In genomic region chr2:205792908-205793307, GRCh38 we compare ENCODE assay signal across 16 cellular contexts.
"Had no signal": no experiment of that assay in that cellular context is flagged by ENCODE, and none has a peak within 500 bp of the region (broad histone marks: within the 10 kb centered on the region; RNA-seq: fewer than 3 reads in every experiment).

No MANE protein-coding gene starts in this region.

- H3K4me3 ChIP-seq: lung, right atrium auricular region, thoracic aorta had no signal

- ATAC-seq: left cardiac atrium; stimulated activated naive CD8-positive, alpha-beta T cell treated with anti-CD3 and anti-CD28 coated beads, Interleukin-15, amount 100 ng/mL, for 72 hours had no signal

- H3K4me1 ChIP-seq: right atrium auricular region had no signal

- H3K36me3 ChIP-seq: right atrium auricular region had no signal

- FAIRE-seq: bronchial epithelial cell, islet of Langerhans, small intestine had no signal

- H3K27ac ChIP-seq: right atrium auricular region, thoracic aorta had no signal

- H3K9me3 ChIP-seq: right atrium auricular region, thoracic aorta had no signal

- H3K27me3 ChIP-seq: right atrium auricular region had no signal

- DNase-seq: activated CD4-positive, alpha-beta T cell treated with anti-CD3 and anti-CD28 coated beads, Interleukin-2, amount 50 U/mL, for 4 hours; activated gamma-delta T cell; effector CD4-positive, alpha-beta T cell; hippocampal formation; left cardiac atrium; nephron progenitor cell; occipital lobe; small intestine; stimulated activated CD4-positive, alpha-beta T cell treated with anti-CD3 and anti-CD28 coated beads, Interleukin-15, amount 100 ng/mL, for 24 hours; stimulated activated CD4-positive, alpha-beta T cell treated with anti-CD3 and anti-CD28 coated beads, Interleukin-2, amount 100 ng/mL, for 48 hours; stimulated activated naive CD8-positive, alpha-beta T cell treated with anti-CD3 and anti-CD28 coated beads, Interleukin-15, amount 100 ng/mL, for 72 hours had no signal
